ENCODE assay signal across 27 cellular contexts in genomic region chr2:56531668-56532420, GRCh38.
A peak's percentile ranks its signal among the peaks of the same experiment; 100 is the strongest.
DNase-seq lines count a peak whose midpoint lies in the region; ATAC-seq and TF ChIP-seq lines count a peak whose summit lies in the region.
"Had no signal": no experiment of that assay in that cellular context is flagged by ENCODE, and none has a peak within 500 bp of the region (broad histone marks: within the 10 kb centered on the region; RNA-seq: fewer than 3 reads in every experiment).

No MANE protein-coding gene starts in this region.

- H3K27me3 ChIP-seq in foreskin keratinocyte (no peaks in the 10 kb centered on the region), testis (no peaks in the 10 kb centered on the region)
- H3K27me3 ChIP-seq: gastroesophageal sphincter, ovary, tibial nerve had no signal

- H3K27ac ChIP-seq in foreskin keratinocyte (no peak overlapping the region), testis (no peak overlapping the region)
- H3K27ac ChIP-seq: 22Rv1, gastroesophageal sphincter, ovary, PC-9, tibial nerve had no signal

- no peak overlapping the region for H3K27ac Mint-ChIP-seq in glutamatergic neuron (ENCODE audit: unreplicated experiment)
- H3K27ac Mint-ChIP-seq: activated CD4-positive, alpha-beta memory T cell treated with anti-CD3 and anti-CD28 coated beads, Interleukin-2, amount 10 ng/mL, durations not matched to agents 7 days and 5 days; activated naive CD8-positive, alpha-beta T cell; activated T-helper 2 cell treated with anti-CD3 and anti-CD28 coated beads, Interferon-gamma antibody, Interleukin-2, Interleukin-4, amounts not matched to agents 10 μg/mL and 5 μg/mL and 100 μg/mL, durations not matched to agents 14 hours and 24 hours and 36 hours; CD8-positive, alpha-beta T cell; nephron; T-cell had no signal

- peak; percentile 57 for ATAC-seq in foreskin keratinocyte
- ATAC-seq: CD8-positive, alpha-beta T cell; gastroesophageal sphincter; HepG2; right cardiac atrium; stimulated activated naive CD8-positive, alpha-beta T cell treated with anti-CD3 and anti-CD28 coated beads, Interleukin-15, Interleukin-2, amounts not matched to agents 100 U/mL and 50 U/mL, for 24 hours; T-cell had no signal

- no peak for TF ChIP-seq POLR2A in testis (IDR thresholded peaks at IDR 0.05)

- DNase-seq in NCI-H524 treated with DMSO at 0.1 percent for 48 hours (lab: John Stamatoyannopoulos, UW) (peak; percentile 4), NCI-H524 (lab: John Stamatoyannopoulos, UW) (no peak), amniotic epithelial cell (ENCODE audit: low read depth) (peak; percentile 63), foreskin keratinocyte (peak in 1 of 2 donors; percentile 15), globus pallidus (ENCODE audit: low spot score) (no peak), RKO (ENCODE audit: low spot score) (no peak), testis (no peak), glutamatergic neuron (no peak)
- DNase-seq: activated CD4-positive, alpha-beta memory T cell treated with anti-CD3 and anti-CD28 coated beads, Interleukin-2, amount 10 ng/mL, durations not matched to agents 7 days and 5 days; CD8-positive, alpha-beta T cell; DMS 273 treated with DMSO at 0.1 percent for 48 hours; NCI-H1105; NCI-H2029; NCI-H345; ovary; PC-9; right cardiac atrium; SHP77 treated with DMSO at 0.1 percent for 48 hours; stimulated activated naive CD8-positive, alpha-beta T cell treated with anti-CD3 and anti-CD28 coated beads, Interleukin-15, Interleukin-2, amounts not matched to agents 100 U/mL and 50 U/mL, for 24 hours; T-cell had no signal

- no peaks in the 10 kb centered on the region for H3K36me3 Mint-ChIP-seq in glutamatergic neuron (ENCODE audit: unreplicated experiment)
- H3K36me3 Mint-ChIP-seq: activated naive CD8-positive, alpha-beta T cell; CD8-positive, alpha-beta T cell; T-cell had no signal

- H3K27me3 Mint-ChIP-seq in glutamatergic neuron (ENCODE audit: unreplicated experiment) = no peaks in the 10 kb centered on the region
- H3K27me3 Mint-ChIP-seq: activated CD4-positive, alpha-beta memory T cell treated with anti-CD3 and anti-CD28 coated beads, Interleukin-2, amount 10 ng/mL, durations not matched to agents 7 days and 5 days; activated naive CD8-positive, alpha-beta T cell; T-cell had no signal

- H3K4me3 Mint-ChIP-seq in glutamatergic neuron (ENCODE audit: unreplicated experiment) = no peak overlapping the region
- H3K4me3 Mint-ChIP-seq: activated CD4-positive, alpha-beta memory T cell treated with anti-CD3 and anti-CD28 coated beads, Interleukin-2, amount 10 ng/mL, durations not matched to agents 7 days and 5 days; activated naive CD8-positive, alpha-beta T cell; CD8-positive, alpha-beta T cell; nephron; T-cell had no signal

- TF ChIP-seq CTCF in foreskin keratinocyte (conservative IDR thresholded peaks at IDR 0.05) = no peak
- no peak for TF ChIP-seq CTCF in testis (IDR thresholded peaks at IDR 0.05)
- TF ChIP-seq CTCF in glutamatergic neuron (IDR thresholded peaks at IDR 0.05; ENCODE audit: partially characterized antibody, unreplicated experiment) = no peak

- no peaks in the 10 kb centered on the region for H3K9me3 Mint-ChIP-seq in glutamatergic neuron (ENCODE audit: unreplicated experiment)
- H3K9me3 Mint-ChIP-seq: activated CD4-positive, alpha-beta memory T cell treated with anti-CD3 and anti-CD28 coated beads, Interleukin-2, amount 10 ng/mL, durations not matched to agents 7 days and 5 days; nephron had no signal

- H3K4me1 ChIP-seq in foreskin keratinocyte (no peaks in the 10 kb centered on the region), testis (no peaks in the 10 kb centered on the region)
- H3K4me1 ChIP-seq: gastroesophageal sphincter, tibial nerve had no signal

- no peak overlapping the region for H3K4me3 ChIP-seq in testis
- H3K4me3 ChIP-seq: gastroesophageal sphincter, ovary, PC-9, tibial nerve had no signal

- H3K4me1 Mint-ChIP-seq in glutamatergic neuron (ENCODE audit: low read depth, unreplicated experiment) = peaks cover 1% of the 10 kb centered on the region
- H3K4me1 Mint-ChIP-seq: activated CD4-positive, alpha-beta memory T cell treated with anti-CD3 and anti-CD28 coated beads, Interleukin-2, amount 10 ng/mL, durations not matched to agents 7 days and 5 days; nephron; T-cell had no signal

- intact Hi-C loops in testis (cut with DNase I; ENCODE audit: low total_unique reads) = no loop called here

- H3K9me3 ChIP-seq in testis = no peaks in the 10 kb centered on the region
- H3K9me3 ChIP-seq: gastroesophageal sphincter, ovary, tibial nerve had no signal

- no peaks in the 10 kb centered on the region for H3K36me3 ChIP-seq in testis (ENCODE audit: low read depth, missing control alignments)
- H3K36me3 ChIP-seq: gastroesophageal sphincter, ovary, tibial nerve had no signal

Comparison
In these comparisons a context has a peak if more than half of its experiments do, and no peak if none do; other contexts are left out.
1. DNase-seq: peak in NCI-H524 treated with DMSO at 0.1 percent for 48 hours (single experiment) and amniotic epithelial cell (single experiment); none in NCI-H524 (0 of 2), globus pallidus (single experiment), RKO (single experiment), testis (single experiment) and glutamatergic neuron (single experiment).